Comparison of ENCODE assay signal across 1 cellular context in genomic region chr20:40689943-40690835, GRCh38.
TF ChIP-seq lines count a peak whose summit lies in the region.

No MANE protein-coding gene starts in this region.

TF ChIP-seq in H1, 55 proteins besides CTCF, POLR2A, EP300 and RAD21 (continued from another document):
- TF ChIP-seq EZH2 (IDR thresholded peaks at IDR 0.05; ENCODE audit: low read depth, low read length, severe bottlenecking), result peak; percentile 58
- TF ChIP-seq SP1 (IDR thresholded peaks at IDR 0.05; ENCODE audit: low read depth, low read length), result no peak
- TF ChIP-seq JUND (IDR thresholded peaks at IDR 0.05; ENCODE audit: low read length), result no peak
- no peak for TF ChIP-seq RBBP5 (IDR thresholded peaks at IDR 0.05; ENCODE audit: borderline replicate concordance, low read depth, low read length)
- 0 out of 2 replicates have a peak, but pooled peaks have one; percentile 35 for TF ChIP-seq TAF1 (IDR thresholded peaks at IDR 0.05; ENCODE audit: low read depth, low read length)
- TF ChIP-seq TEAD4 (IDR thresholded peaks at IDR 0.05; ENCODE audit: low read depth, low read length), result no peak
- TF ChIP-seq ATF3 (IDR thresholded peaks at IDR 0.05; ENCODE audit: insufficient read depth, low read depth, low read length), result no peak
- TF ChIP-seq RXRA (IDR thresholded peaks at IDR 0.05; ENCODE audit: insufficient read depth, low read depth, low read length), result no peak
- TF ChIP-seq CBX8 (IDR thresholded peaks at IDR 0.05; ENCODE audit: borderline replicate concordance, low read depth, low read length), result no peak
- peak; percentile 25 for TF ChIP-seq ASH2L (IDR thresholded peaks at IDR 0.05; ENCODE audit: low read length)
- TF ChIP-seq YY1 (IDR thresholded peaks at IDR 0.05; ENCODE audit: low read depth, low read length), result peak; percentile 9; the same call in 1 of the 2 replicates
- TF ChIP-seq RNF2 (IDR thresholded peaks at IDR 0.05; ENCODE audit: borderline replicate concordance, low read depth, low read length, missing control alignments, poor library complexity, severe bottlenecking), result no peak
- no peak for TF ChIP-seq NRF1 (IDR thresholded peaks at IDR 0.05; ENCODE audit: low read depth, low read length)
- TF ChIP-seq TAF7 (optimal IDR thresholded peaks at IDR 0.05; ENCODE audit: borderline replicate concordance, low read depth, low read length), result peak; percentile 33
- no peak for TF ChIP-seq CEBPB (IDR thresholded peaks at IDR 0.05; ENCODE audit: low read depth, low read length)
- no peak for TF ChIP-seq POU5F1 (IDR thresholded peaks at IDR 0.05; ENCODE audit: low read depth, low read length)
- TF ChIP-seq CHD2 (IDR thresholded peaks at IDR 0.05; ENCODE audit: low read length), result no peak
- TF ChIP-seq SP4 (IDR thresholded peaks at IDR 0.05; ENCODE audit: low read length), result 0 out of 2 replicates have a peak, but pooled peaks have one; percentile 18
- peak; percentile 43 for TF ChIP-seq NANOG (IDR thresholded peaks at IDR 0.05; ENCODE audit: insufficient read depth, low read depth, low read length, poor library complexity, severe bottlenecking)
- no peak for TF ChIP-seq HDAC2 (IDR thresholded peaks at IDR 0.05; ENCODE audit: borderline replicate concordance in 1 of 2, low read depth in 2 of 2, low read length in 2 of 2)
- TF ChIP-seq EGR1 (IDR thresholded peaks at IDR 0.05; ENCODE audit: borderline replicate concordance, low read depth, low read length), result no peak
